8 cellular contexts compared by ENCODE assay signal in genomic region chr1:112700290-112701226, GRCh38. TPM values are rescaled to one million over a fixed set of nuclear protein-coding genes. Genes with fewer than 3 reads are reported as not detected.
DNase-seq lines count a peak whose midpoint lies in the region; ATAC-seq and TF ChIP-seq lines count a peak whose summit lies in the region.

No MANE protein-coding gene starts in this region.

- H3K27ac Mint-ChIP-seq in CD4-positive, CD25-positive, alpha-beta regulatory T cell, result peak overlapping the region; percentile 76 to 96 (median 93)
- peak overlapping the region; percentile 88 for H3K27ac Mint-ChIP-seq in activated naive CD8-positive, alpha-beta T cell
- peak overlapping the region; percentile 89 for H3K27ac Mint-ChIP-seq in glutamatergic neuron (ENCODE audit: unreplicated experiment)
- H3K27ac Mint-ChIP-seq in osteocyte (ENCODE audit: unreplicated experiment), result peak overlapping the region; percentile 96

- H3K9me3 Mint-ChIP-seq in CD4-positive, CD25-positive, alpha-beta regulatory T cell, result no peaks in the 10 kb centered on the region
- H3K9me3 Mint-ChIP-seq in activated naive CD8-positive, alpha-beta T cell (ENCODE audit: low read depth), result no peaks in the 10 kb centered on the region
- H3K9me3 Mint-ChIP-seq in glutamatergic neuron (ENCODE audit: unreplicated experiment) (peaks cover 3% of the 10 kb centered on the region), osteocyte (ENCODE audit: unreplicated experiment) (no peaks in the 10 kb centered on the region)

- H3K27me3 Mint-ChIP-seq in CD4-positive, CD25-positive, alpha-beta regulatory T cell, result no peaks in the 10 kb centered on the region
- no peaks in the 10 kb centered on the region for H3K27me3 Mint-ChIP-seq in activated naive CD8-positive, alpha-beta T cell
- H3K27me3 Mint-ChIP-seq in glutamatergic neuron (ENCODE audit: unreplicated experiment), result peaks cover 10% of the 10 kb centered on the region
- H3K27me3 Mint-ChIP-seq in osteocyte (ENCODE audit: unreplicated experiment), result no peaks in the 10 kb centered on the region

- peak in 1 of 2 donors; percentile 56 for TF ChIP-seq POLR2A in tibial nerve (IDR thresholded peaks at IDR 0.05)

- ATAC-seq in CD4-positive, CD25-positive, alpha-beta regulatory T cell (ENCODE audit: low read depth in 2 of 2), result peak; percentile 28 to 33
- ATAC-seq in GM21390 (IDR thresholded peaks at IDR 0.05; ENCODE audit: unreplicated experiment), result peak; percentile 42

- peak overlapping the region in 1 of 4 donors; percentile 73 for H3K4me3 Mint-ChIP-seq in CD4-positive, CD25-positive, alpha-beta regulatory T cell
- peak overlapping the region; percentile 51 for H3K4me3 Mint-ChIP-seq in activated naive CD8-positive, alpha-beta T cell
- H3K4me3 Mint-ChIP-seq in glutamatergic neuron (ENCODE audit: unreplicated experiment) (peak overlapping the region; percentile 71), osteocyte (ENCODE audit: unreplicated experiment) (peak overlapping the region; percentile 26)

- H3K36me3 ChIP-seq in CD4-positive, CD25-positive, alpha-beta regulatory T cell (ENCODE audit: control insufficient read depth, insufficient read depth, low read length), result peaks cover 37% of the 10 kb centered on the region
- peaks cover 42% of the 10 kb centered on the region for H3K36me3 ChIP-seq in SJCRH30
- H3K36me3 ChIP-seq in tibial nerve, result peaks cover 3 to 49% (median 5%) of the 10 kb centered on the region in 3 donors

- TF ChIP-seq EP300 in tibial nerve (IDR thresholded peaks at IDR 0.05), result peak; percentile 71 to 91

- TF ChIP-seq CTCF in glutamatergic neuron (IDR thresholded peaks at IDR 0.05; ENCODE audit: partially characterized antibody, unreplicated experiment), result no peak
- TF ChIP-seq CTCF in osteocyte (IDR thresholded peaks at IDR 0.05), result peak; percentile 27
- TF ChIP-seq CTCF in tibial nerve (IDR thresholded peaks at IDR 0.05), result peak in 2 of 5 experiments; percentile 36 to 48

- peaks cover 31% of the 10 kb centered on the region for H3K4me1 ChIP-seq in CD4-positive, CD25-positive, alpha-beta regulatory T cell (ENCODE audit: control insufficient read depth, insufficient read depth, low read length, poor library complexity, severe bottlenecking)
- H3K4me1 ChIP-seq in SJCRH30, result peaks cover 28% of the 10 kb centered on the region
- H3K4me1 ChIP-seq in tibial nerve, result peaks cover 0 to 77% (median 65%) of the 10 kb centered on the region in 4 donors

- peaks cover 24% of the 10 kb centered on the region for H3K36me3 Mint-ChIP-seq in CD4-positive, CD25-positive, alpha-beta regulatory T cell
- no peaks in the 10 kb centered on the region for H3K36me3 Mint-ChIP-seq in activated naive CD8-positive, alpha-beta T cell
- peaks cover 7% of the 10 kb centered on the region for H3K36me3 Mint-ChIP-seq in glutamatergic neuron (ENCODE audit: unreplicated experiment)
- peaks cover 25% of the 10 kb centered on the region for H3K36me3 Mint-ChIP-seq in osteocyte (ENCODE audit: unreplicated experiment)

- no peaks in the 10 kb centered on the region for H3K27me3 ChIP-seq in CD4-positive, CD25-positive, alpha-beta regulatory T cell (ENCODE audit: control insufficient read depth, insufficient read depth, low read length)
- H3K27me3 ChIP-seq in SJCRH30, result no peaks in the 10 kb centered on the region
- H3K27me3 ChIP-seq in tibial nerve, result no peaks in the 10 kb centered on the region

- no peak overlapping the region for H3K4me3 ChIP-seq in CD4-positive, CD25-positive, alpha-beta regulatory T cell (ENCODE audit: low read depth, low read length)
- no peak overlapping the region for H3K4me3 ChIP-seq in SJCRH30
- no peak overlapping the region for H3K4me3 ChIP-seq in tibial nerve

- H3K4me1 Mint-ChIP-seq in CD4-positive, CD25-positive, alpha-beta regulatory T cell, result peaks cover 11 to 46% (median 32%) of the 10 kb centered on the region in 4 donors
- H3K4me1 Mint-ChIP-seq in activated naive CD8-positive, alpha-beta T cell (ENCODE audit: low read depth), result peaks cover 57% of the 10 kb centered on the region
- H3K4me1 Mint-ChIP-seq in glutamatergic neuron (ENCODE audit: low read depth, unreplicated experiment) (peaks cover 26% of the 10 kb centered on the region), osteocyte (ENCODE audit: unreplicated experiment) (peaks cover 66% of the 10 kb centered on the region)

- 6 to 18% methylated on average over 7 of the region's 7 CpGs for WGBS in tibial nerve, 2 donors

- peak overlapping the region; percentile 47 for H3K27ac ChIP-seq in CD4-positive, CD25-positive, alpha-beta regulatory T cell (ENCODE audit: insufficient read depth, low read length, poor library complexity, severe bottlenecking)
- H3K27ac ChIP-seq in SJCRH30 (peak overlapping the region; percentile 36; the same call in 1 of the 2 replicates), tibial nerve (peak overlapping the region; percentile 81 to 100 (median 98))

- DNase-seq in CD4-positive, CD25-positive, alpha-beta regulatory T cell, result peak; percentile 47 to 59 (median 48)
- DNase-seq in Kasumi-1 (lab: John Stamatoyannopoulos, UW) (peak; percentile 83 to 86), SJCRH30 (peak; percentile 96 to 97), glutamatergic neuron (peak; percentile 93), osteocyte (ENCODE audit: extremely low spot score, unreplicated experiment) (peak; percentile 98), tibial nerve (ENCODE audit: low spot score in 2 of 2) (peak; percentile 98 to 99)

- H3K9me3 ChIP-seq in CD4-positive, CD25-positive, alpha-beta regulatory T cell (ENCODE audit: control insufficient read depth in 2 of 2, low read length in 2 of 2), result no peaks in the 10 kb centered on the region
- no peaks in the 10 kb centered on the region for H3K9me3 ChIP-seq in SJCRH30 (replicated peaks)
- H3K9me3 ChIP-seq in tibial nerve, result no peaks in the 10 kb centered on the region

RNA-seq across cellular contexts. Expression of gene RHOC, which starts 6.4 kb away (rescaled TPM):
- 17.4 TPM for total RNA-seq in CD4-positive, CD25-positive, alpha-beta regulatory T cell
- polyA plus RNA-seq in CD4-positive, CD25-positive, alpha-beta regulatory T cell, result 10 to 100 TPM; 20.1 to 34.1 (median 28.9) TPM
- 72.4 and 87.5 TPM in 2 replicates for total RNA-seq in SJCRH30 (2014; rRNA removed; shearing (Covaris generic))
- total RNA-seq in glutamatergic neuron (ENCODE audit: unreplicated experiment) (130 TPM), osteocyte (285 and 296 TPM in 2 replicates), tibial nerve (100 to 1,000 TPM; 225 to 297 (median 293) TPM)

RNA-seq across cellular contexts. Expression of gene PPM1J, which starts 14.6 kb away (rescaled TPM):
- not detected for total RNA-seq in CD4-positive, CD25-positive, alpha-beta regulatory T cell
- polyA plus RNA-seq in CD4-positive, CD25-positive, alpha-beta regulatory T cell, result not detected
- total RNA-seq in SJCRH30 (2014; rRNA removed; shearing (Covaris generic)), result 0.85 and 1.2 TPM in 2 replicates
- total RNA-seq in glutamatergic neuron (ENCODE audit: unreplicated experiment), result 0.69 TPM
- total RNA-seq in osteocyte, result 0.67 and 1.1 TPM in 2 replicates
- total RNA-seq in tibial nerve, result 1 to 10 TPM in 3 of 4 donors, under 1 TPM in 1; 0.66 to 3.3 (median 1.8) TPM

RNA-seq across cellular contexts. Expression of gene MOV10, which starts 26.1 kb away (rescaled TPM):
- 94.2 TPM for total RNA-seq in CD4-positive, CD25-positive, alpha-beta regulatory T cell
- 10 to 100 TPM; 26.1 to 29.8 (median 28.3) TPM for polyA plus RNA-seq in CD4-positive, CD25-positive, alpha-beta regulatory T cell
- total RNA-seq in SJCRH30 (2014; rRNA removed; shearing (Covaris generic)), result 35.4 and 45.7 TPM in 2 replicates
- 5.2 TPM for total RNA-seq in glutamatergic neuron (ENCODE audit: unreplicated experiment)
- 85.1 and 87.4 TPM in 2 replicates for total RNA-seq in osteocyte
- total RNA-seq in tibial nerve, result 10 to 100 TPM; 30.6 to 69.9 (median 43.8) TPM

Comparison
In these comparisons a context has a peak if more than half of its experiments do, and no peak if none do; other contexts are left out.
1. DNase-seq: peak in every context shown above with its lines; median percentile 98 in tibial nerve; 98 in osteocyte; 96 in SJCRH30; 93 in glutamatergic neuron; 84 in Kasumi-1; 48 in CD4-positive, CD25-positive, alpha-beta regulatory T cell.
2. H3K27ac ChIP-seq: peak in every context shown above with its lines; median percentile 98 in tibial nerve; 47 in CD4-positive, CD25-positive, alpha-beta regulatory T cell; 36 in SJCRH30.